Comparison of ENCODE assay signal across 1 cellular context in genomic region chr2:65055427-65056214, GRCh38.
TF ChIP-seq lines count a peak whose summit lies in the region.

No MANE protein-coding gene starts in this region.

TF ChIP-seq in HepG2, 621 proteins besides CTCF, POLR2A, EP300 and RAD21 (continues in another document):
- TF ChIP-seq ARHGAP35 (CRISPR knock-in tag; IDR thresholded peaks at IDR 0.05; ENCODE audit: borderline replicate concordance) = no peak
- TF ChIP-seq ZBTB26 (CRISPR knock-in tag; IDR thresholded peaks at IDR 0.05; ENCODE audit: borderline replicate concordance) = no peak
- TF ChIP-seq KLF13 (CRISPR knock-in tag; IDR thresholded peaks at IDR 0.05) = no peak
- TF ChIP-seq SAP130 (CRISPR knock-in tag; IDR thresholded peaks at IDR 0.05; ENCODE audit: low read depth) = peak; percentile 79
- TF ChIP-seq, protein P1, sequence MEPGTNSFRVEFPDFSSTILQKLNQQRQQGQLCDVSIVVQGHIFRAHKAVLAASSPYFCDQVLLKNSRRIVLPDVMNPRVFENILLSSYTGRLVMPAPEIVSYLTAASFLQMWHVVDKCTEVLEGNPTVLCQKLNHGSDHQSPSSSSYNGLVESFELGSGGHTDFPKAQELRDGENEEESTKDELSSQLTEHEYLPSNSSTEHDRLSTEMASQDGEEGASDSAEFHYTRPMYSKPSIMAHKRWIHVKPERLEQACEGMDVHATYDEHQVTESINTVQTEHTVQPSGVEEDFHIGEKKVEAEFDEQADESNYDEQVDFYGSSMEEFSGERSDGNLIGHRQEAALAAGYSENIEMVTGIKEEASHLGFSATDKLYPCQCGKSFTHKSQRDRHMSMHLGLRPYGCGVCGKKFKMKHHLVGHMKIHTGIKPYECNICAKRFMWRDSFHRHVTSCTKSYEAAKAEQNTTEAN (CRISPR knock-in tag; conservative IDR thresholded peaks at IDR 0.05) = no peak
- no peak for TF ChIP-seq ATRX (CRISPR knock-in tag; IDR thresholded peaks at IDR 0.05; ENCODE audit: borderline replicate concordance)
- TF ChIP-seq PATZ1 (CRISPR knock-in tag; IDR thresholded peaks at IDR 0.05) = peak; percentile 9; the same call in 1 of the 2 replicates
- TF ChIP-seq ZBTB42 (CRISPR knock-in tag; IDR thresholded peaks at IDR 0.05) = peak; percentile 28; the same call in 1 of the 2 replicates
- TF ChIP-seq, protein P2, sequence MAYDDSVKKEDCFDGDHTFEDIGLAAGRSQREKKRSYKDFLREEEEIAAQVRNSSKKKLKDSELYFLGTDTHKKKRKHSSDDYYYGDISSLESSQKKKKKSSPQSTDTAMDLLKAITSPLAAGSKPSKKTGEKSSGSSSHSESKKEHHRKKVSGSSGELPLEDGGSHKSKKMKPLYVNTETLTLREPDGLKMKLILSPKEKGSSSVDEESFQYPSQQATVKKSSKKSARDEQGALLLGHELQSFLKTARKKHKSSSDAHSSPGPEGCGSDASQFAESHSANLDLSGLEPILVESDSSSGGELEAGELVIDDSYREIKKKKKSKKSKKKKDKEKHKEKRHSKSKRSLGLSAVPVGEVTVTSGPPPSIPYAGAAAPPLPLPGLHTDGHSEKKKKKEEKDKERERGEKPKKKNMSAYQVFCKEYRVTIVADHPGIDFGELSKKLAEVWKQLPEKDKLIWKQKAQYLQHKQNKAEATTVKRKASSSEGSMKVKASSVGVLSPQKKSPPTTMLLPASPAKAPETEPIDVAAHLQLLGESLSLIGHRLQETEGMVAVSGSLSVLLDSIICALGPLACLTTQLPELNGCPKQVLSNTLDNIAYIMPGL (CRISPR knock-in tag; IDR thresholded peaks at IDR 0.05; ENCODE audit: borderline replicate concordance in 1 of 2, low read depth in 1 of 2) = peak; percentile 13 to 15; a peak in 1 of 4 replicates
- no peak for TF ChIP-seq CEBPG (CRISPR knock-in tag; IDR thresholded peaks at IDR 0.05)
- peak; percentile 72; the same call in 1 of the 2 replicates for TF ChIP-seq ZNF253 (CRISPR knock-in tag; IDR thresholded peaks at IDR 0.05; ENCODE audit: borderline replicate concordance)
- 0 out of 2 replicates have a peak, but pooled peaks have one; percentile 13 for TF ChIP-seq ZNF563 (CRISPR knock-in tag; IDR thresholded peaks at IDR 0.05)
- TF ChIP-seq, protein P3, sequence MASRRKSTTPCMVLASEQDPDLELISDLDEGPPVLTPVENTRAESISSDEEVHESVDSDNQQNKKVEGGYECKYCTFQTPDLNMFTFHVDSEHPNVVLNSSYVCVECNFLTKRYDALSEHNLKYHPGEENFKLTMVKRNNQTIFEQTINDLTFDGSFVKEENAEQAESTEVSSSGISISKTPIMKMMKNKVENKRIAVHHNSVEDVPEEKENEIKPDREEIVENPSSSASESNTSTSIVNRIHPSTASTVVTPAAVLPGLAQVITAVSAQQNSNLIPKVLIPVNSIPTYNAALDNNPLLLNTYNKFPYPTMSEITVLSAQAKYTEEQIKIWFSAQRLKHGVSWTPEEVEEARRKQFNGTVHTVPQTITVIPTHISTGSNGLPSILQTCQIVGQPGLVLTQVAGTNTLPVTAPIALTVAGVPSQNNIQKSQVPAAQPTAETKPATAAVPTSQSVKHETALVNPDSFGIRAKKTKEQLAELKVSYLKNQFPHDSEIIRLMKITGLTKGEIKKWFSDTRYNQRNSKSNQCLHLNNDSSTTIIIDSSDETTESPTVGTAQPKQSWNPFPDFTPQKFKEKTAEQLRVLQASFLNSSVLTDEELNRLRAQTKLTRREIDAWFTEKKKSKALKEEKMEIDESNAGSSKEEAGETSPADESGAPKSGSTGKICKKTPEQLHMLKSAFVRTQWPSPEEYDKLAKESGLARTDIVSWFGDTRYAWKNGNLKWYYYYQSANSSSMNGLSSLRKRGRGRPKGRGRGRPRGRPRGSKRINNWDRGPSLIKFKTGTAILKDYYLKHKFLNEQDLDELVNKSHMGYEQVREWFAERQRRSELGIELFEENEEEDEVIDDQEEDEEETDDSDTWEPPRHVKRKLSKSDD (CRISPR knock-in tag; IDR thresholded peaks at IDR 0.05; ENCODE audit: low read depth) = no peak
- TF ChIP-seq, protein P4, sequence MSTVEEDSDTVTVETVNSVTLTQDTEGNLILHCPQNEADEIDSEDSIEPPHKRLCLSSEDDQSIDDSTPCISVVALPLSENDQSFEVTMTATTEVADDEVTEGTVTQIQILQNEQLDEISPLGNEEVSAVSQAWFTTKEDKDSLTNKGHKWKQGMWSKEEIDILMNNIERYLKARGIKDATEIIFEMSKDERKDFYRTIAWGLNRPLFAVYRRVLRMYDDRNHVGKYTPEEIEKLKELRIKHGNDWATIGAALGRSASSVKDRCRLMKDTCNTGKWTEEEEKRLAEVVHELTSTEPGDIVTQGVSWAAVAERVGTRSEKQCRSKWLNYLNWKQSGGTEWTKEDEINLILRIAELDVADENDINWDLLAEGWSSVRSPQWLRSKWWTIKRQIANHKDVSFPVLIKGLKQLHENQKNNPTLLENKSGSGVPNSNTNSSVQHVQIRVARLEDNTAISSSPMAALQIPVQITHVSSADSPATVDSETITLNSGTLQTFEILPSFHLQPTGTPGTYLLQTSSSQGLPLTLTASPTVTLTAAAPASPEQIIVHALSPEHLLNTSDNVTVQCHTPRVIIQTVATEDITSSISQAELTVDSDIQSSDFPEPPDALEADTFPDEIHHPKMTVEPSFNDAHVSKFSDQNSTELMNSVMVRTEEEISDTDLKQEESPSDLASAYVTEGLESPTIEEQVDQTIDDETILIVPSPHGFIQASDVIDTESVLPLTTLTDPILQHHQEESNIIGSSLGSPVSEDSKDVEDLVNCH (CRISPR knock-in tag; IDR thresholded peaks at IDR 0.05) = no peak
- no peak for TF ChIP-seq ZHX2 (IDR thresholded peaks at IDR 0.05; ENCODE audit: low read depth)
- TF ChIP-seq ZHX2 (CRISPR knock-in tag; IDR thresholded peaks at IDR 0.05; ENCODE audit: borderline replicate concordance) = no peak
- no peak; the same call in 1 of the 2 replicates for TF ChIP-seq ESRRA (CRISPR knock-in tag; IDR thresholded peaks at IDR 0.05; ENCODE audit: low read depth)
- no peak for TF ChIP-seq ZNF710 (CRISPR knock-in tag; IDR thresholded peaks at IDR 0.05; ENCODE audit: borderline replicate concordance)
- TF ChIP-seq KAT8 (CRISPR knock-in tag; IDR thresholded peaks at IDR 0.05) = no peak
- TF ChIP-seq, protein P5, sequence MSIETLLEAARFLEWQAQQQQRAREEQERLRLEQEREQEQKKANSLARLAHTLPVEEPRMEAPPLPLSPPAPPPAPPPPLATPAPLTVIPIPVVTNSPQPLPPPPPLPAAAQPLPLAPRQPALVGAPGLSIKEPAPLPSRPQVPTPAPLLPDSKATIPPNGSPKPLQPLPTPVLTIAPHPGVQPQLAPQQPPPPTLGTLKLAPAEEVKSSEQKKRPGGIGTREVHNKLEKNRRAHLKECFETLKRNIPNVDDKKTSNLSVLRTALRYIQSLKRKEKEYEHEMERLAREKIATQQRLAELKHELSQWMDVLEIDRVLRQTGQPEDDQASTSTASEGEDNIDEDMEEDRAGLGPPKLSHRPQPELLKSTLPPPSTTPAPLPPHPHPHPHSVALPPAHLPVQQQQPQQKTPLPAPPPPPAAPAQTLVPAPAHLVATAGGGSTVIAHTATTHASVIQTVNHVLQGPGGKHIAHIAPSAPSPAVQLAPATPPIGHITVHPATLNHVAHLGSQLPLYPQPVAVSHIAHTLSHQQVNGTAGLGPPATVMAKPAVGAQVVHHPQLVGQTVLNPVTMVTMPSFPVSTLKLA (IDR thresholded peaks at IDR 0.05) = no peak
- TF ChIP-seq GMEB2 (CRISPR knock-in tag; IDR thresholded peaks at IDR 0.05; ENCODE audit: low read depth) = no peak
- no peak; the same call in 1 of the 2 replicates for TF ChIP-seq FOXJ3 (CRISPR knock-in tag; IDR thresholded peaks at IDR 0.05; ENCODE audit: borderline replicate concordance)
- TF ChIP-seq ELF3 (CRISPR knock-in tag; IDR thresholded peaks at IDR 0.05) = no peak
- no peak for TF ChIP-seq DPF2 (CRISPR knock-in tag; IDR thresholded peaks at IDR 0.05; ENCODE audit: borderline replicate concordance, low read depth)
- no peak; the same call in 1 of the 2 replicates for TF ChIP-seq NCOA2 (CRISPR knock-in tag; IDR thresholded peaks at IDR 0.05)
- no peak for TF ChIP-seq ZSCAN12 (CRISPR knock-in tag; IDR thresholded peaks at IDR 0.05)
- no peak for TF ChIP-seq ZBTB37 (CRISPR knock-in tag; IDR thresholded peaks at IDR 0.05)
